In the genomic region with DNA sequence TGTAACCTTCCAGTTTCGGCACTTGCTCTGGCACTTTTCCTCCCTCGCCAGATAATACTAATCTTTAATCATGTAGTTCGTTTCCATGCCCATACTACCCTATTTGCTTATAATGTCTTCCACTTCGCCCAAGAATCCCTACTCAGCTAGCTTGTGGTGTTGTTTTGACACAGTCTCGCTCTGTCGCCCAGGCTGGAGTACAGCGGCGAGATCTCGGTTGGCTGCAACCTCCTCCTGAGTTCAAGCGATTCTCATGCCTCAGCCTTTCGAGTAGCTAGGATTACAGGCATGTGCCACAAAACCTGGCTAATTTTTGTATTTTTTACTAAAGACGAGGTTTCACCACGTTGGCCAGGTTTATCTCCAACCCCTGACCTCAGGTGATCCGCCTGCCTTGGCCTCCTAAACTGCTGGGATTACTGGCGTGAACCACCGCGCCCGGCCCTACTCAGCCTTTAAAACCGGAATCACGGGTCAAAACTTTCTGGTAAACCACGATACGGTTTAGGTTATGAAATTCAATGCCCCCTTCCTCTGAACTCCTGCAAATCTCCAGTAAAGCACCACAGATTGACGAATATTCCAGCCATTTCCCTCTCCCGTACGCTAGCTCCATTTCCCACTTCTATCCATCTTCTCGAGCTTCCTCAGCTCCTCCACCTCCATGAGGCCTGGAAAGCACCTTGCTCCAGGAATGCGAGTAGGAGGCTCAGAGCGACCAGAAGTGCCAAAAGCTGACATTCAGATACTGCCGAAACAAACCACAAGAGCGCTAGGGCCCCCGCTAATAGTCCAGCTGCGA, we compare ENCODE assay signal across 8 cellular contexts. TPM values are rescaled to one million over a fixed set of nuclear protein-coding genes. Genes with fewer than 3 reads are reported as not detected.
A peak's percentile ranks its signal among the peaks of the same experiment; 100 is the strongest.
DNase-seq lines count a peak whose midpoint lies in the region; ATAC-seq and TF ChIP-seq lines count a peak whose summit lies in the region.

No MANE protein-coding gene starts in this region.

- H2AFZ ChIP-seq in PC-3 (ENCODE audit: low read length) (peak overlapping the region; percentile 79), osteoblast (ENCODE audit: low read length) (peak overlapping the region; percentile 80)

- H3K36me3 ChIP-seq in PC-3 (ENCODE audit: low read depth, low read length): no peaks in the 10 kb centered on the region
- peaks cover 11% of the 10 kb centered on the region for H3K36me3 ChIP-seq in osteoblast (ENCODE audit: insufficient read depth, low read length)

- no peak for DNase-seq in CD4-positive, alpha-beta T cell
- peak; percentile 6 for DNase-seq in PC-3
- DNase-seq in epithelial cell of proximal tubule (ENCODE audit: low read depth): no peak
- DNase-seq in osteoblast (ENCODE audit: insufficient read length, low spot score, missing footprints): peak; percentile 98
- DNase-seq in NCI-H2171 treated with DMSO at 0.1 percent for 48 hours (lab: John Stamatoyannopoulos, UW): no peak
- no peak for DNase-seq in AG08395 (ENCODE audit: low spot score)

- intact Hi-C loops in CD4-positive, alpha-beta T cell (cut with DNase I, micrococcal nuclease): loop anchor here in 1 of 2 experiments (2.0 to 10.0 kb wide), 5 partner anchors 73 to 721 kb away; a partner anchor contains a TSS
- intact Hi-C loops in PC-3 (cut with micrococcal nuclease): loop anchor here (1.0 to 2.0 kb wide), 3 partner anchors 15 to 105 kb away; a partner anchor contains a TSS

- H3K4me3 ChIP-seq in PC-3 (ENCODE audit: low read length) (peak overlapping the region; percentile 77), epithelial cell of proximal tubule (ENCODE audit: low read depth, low read length) (peak overlapping the region; percentile 84), osteoblast (ENCODE audit: insufficient read depth, low read length) (peak overlapping the region; percentile 96)

- POLR2A ChIA-PET in CD4-positive, alpha-beta T cell (lab: Charles Lee): interaction anchor here (0.7 to 2.6 kb wide), 38 partner anchors 8 to 1882 kb away, joined by 3 to 25 read pairs (median 4); a partner anchor contains a TSS
- POLR2A ChIA-PET in PC-3 (lab: Charles Lee; ENCODE audit: unreplicated experiment): interaction anchor here (0.6 to 1.3 kb wide), 4 partner anchors 10 to 237 kb away, joined by 3 to 5 read pairs (median 4); a partner anchor contains a TSS

- peak overlapping the region; percentile 97 for H3K4me3 Mint-ChIP-seq in CD4-positive, alpha-beta T cell

- peaks cover 22% of the 10 kb centered on the region for H3K36me3 Mint-ChIP-seq in CD4-positive, alpha-beta T cell (ENCODE audit: low read depth)

- H3K9ac ChIP-seq in PC-3 (ENCODE audit: low read length): peak overlapping the region; percentile 90

- H3F3A ChIP-seq in PC-3 (ENCODE audit: low read length, unreplicated experiment): no peaks in the 10 kb centered on the region

- H4K20me1 ChIP-seq in PC-3 (ENCODE audit: low read length) (no peaks in the 10 kb centered on the region), osteoblast (ENCODE audit: insufficient read depth, low read length) (no peaks in the 10 kb centered on the region)

- H3K4me1 ChIP-seq in PC-3 (ENCODE audit: insufficient read depth, low read length) (peaks cover 14% of the 10 kb centered on the region; the same call in 1 of the 2 replicates), osteoblast (ENCODE audit: insufficient read depth, low read length) (peaks cover 15% of the 10 kb centered on the region)

- peak overlapping the region; percentile 94 for H3K27ac ChIP-seq in CD4-positive, alpha-beta T cell (ENCODE audit: low read depth, low read length)
- H3K27ac ChIP-seq in PC-3 (ENCODE audit: low read length) (peak overlapping the region; percentile 90), osteoblast (ENCODE audit: low read depth, low read length) (peak overlapping the region; percentile 88)

- peak overlapping the region; percentile 98 for H3K27ac Mint-ChIP-seq in CD4-positive, alpha-beta T cell

- H3K4me1 Mint-ChIP-seq in CD4-positive, alpha-beta T cell (ENCODE audit: low read depth): peaks cover 21% of the 10 kb centered on the region

- CTCF ChIA-PET in CD4-positive, alpha-beta T cell (lab: Charles Lee): interaction anchor here (1.0 to 3.3 kb wide), 6 partner anchors 50 to 200 kb away, joined by 3 to 10 read pairs (median 6); a partner anchor contains a TSS
- CTCF ChIA-PET in PC-3 (lab: Charles Lee): interaction anchor here (0.6 to 2.9 kb wide), 6 partner anchors 16 to 210 kb away, joined by 3 to 11 read pairs (median 4); a partner anchor contains a TSS

- no TSS peak for BruUV-seq in PC-3 (replicated peaks; lab: Mats Ljungman, UMichigan)

- ATAC-seq in CD4-positive, alpha-beta T cell (ENCODE audit: poor library complexity): no peak
- ATAC-seq in GM21515 (IDR thresholded peaks at IDR 0.05; ENCODE audit: unreplicated experiment) (peak; percentile 10), PC-3 (peak; percentile 4), HG03520 (IDR thresholded peaks at IDR 0.05; ENCODE audit: unreplicated experiment) (no peak)

- no peaks in the 10 kb centered on the region for H3K9me3 Mint-ChIP-seq in CD4-positive, alpha-beta T cell

- no peaks in the 10 kb centered on the region for H3K9me2 ChIP-seq in PC-3 (replicated peaks; ENCODE audit: low read length)

- no peaks in the 10 kb centered on the region for H3K27me3 ChIP-seq in CD4-positive, alpha-beta T cell (ENCODE audit: control insufficient read depth, insufficient read depth, low read length)
- H3K27me3 ChIP-seq in PC-3 (ENCODE audit: low read length): no peaks in the 10 kb centered on the region
- no peaks in the 10 kb centered on the region for H3K27me3 ChIP-seq in osteoblast (ENCODE audit: insufficient read depth, low read length)

- no peaks in the 10 kb centered on the region for H3K27me3 Mint-ChIP-seq in CD4-positive, alpha-beta T cell

- H3K9me3 ChIP-seq in CD4-positive, alpha-beta T cell (ENCODE audit: control insufficient read depth, low read length): no peaks in the 10 kb centered on the region
- no peaks in the 10 kb centered on the region for H3K9me3 ChIP-seq in PC-3 (ENCODE audit: low read length)
- H3K9me3 ChIP-seq in osteoblast (ENCODE audit: low read depth, low read length): no peaks in the 10 kb centered on the region

- H3K4me2 ChIP-seq in PC-3 (ENCODE audit: low read length) (peak overlapping the region; percentile 83), osteoblast (ENCODE audit: insufficient read depth, low read length) (peak overlapping the region; percentile 86)

- peaks cover 33% of the 10 kb centered on the region for H3K79me2 ChIP-seq in PC-3 (ENCODE audit: low read length)
- H3K79me2 ChIP-seq in osteoblast (ENCODE audit: insufficient read depth, low read length): peaks cover 29% of the 10 kb centered on the region

- no peak for TF ChIP-seq CTCF in CD4-positive, alpha-beta T cell (IDR thresholded peaks at IDR 0.05)
- TF ChIP-seq CTCF in PC-3 (conservative IDR thresholded peaks at IDR 0.05; ENCODE audit: low read depth, low read length) (no peak), epithelial cell of proximal tubule (conservative IDR thresholded peaks at IDR 0.05; ENCODE audit: low read depth, low read length) (no peak), osteoblast (IDR thresholded peaks at IDR 0.05; ENCODE audit: extremely low read depth, low read depth, low read length) (no peak)

RNA-seq across cellular contexts. Expression of a gene that starts 0.9 kb away (rescaled TPM):
- 1 to 10 TPM in 1 of 2 experiments, under 1 TPM in 1; 0.64 to 1.5 TPM for total RNA-seq in CD4-positive, alpha-beta T cell
- total RNA-seq in PC-3 (2014; rRNA removed) (17.3 and 21.9 TPM in 2 replicates), epithelial cell of proximal tubule (19.5 and 20.8 TPM in 2 replicates), osteoblast (1.8 TPM in 2 replicates)

Comparison
In these comparisons a context has a peak if more than half of its experiments do, and no peak if none do; other contexts are left out.
1. ATAC-seq: peak in GM21515 (single experiment) and PC-3 (single experiment); none in CD4-positive, alpha-beta T cell (single experiment) and HG03520 (single experiment).
2. DNase-seq: peak in PC-3 (single experiment) and osteoblast (single experiment); none in CD4-positive, alpha-beta T cell (0 of 10), epithelial cell of proximal tubule (single experiment), NCI-H2171 treated with DMSO at 0.1 percent for 48 hours (single experiment) and AG08395 (single experiment).
3. Peak in every context shown above with its lines, with median percentiles within 50 percentile points of each other: H3K27ac ChIP-seq and H3K4me3 ChIP-seq.